Comparison of ENCODE assay signal across 10 cellular contexts in genomic region chr1:234400773-234401172, GRCh38. TPM values are rescaled to one million over a fixed set of nuclear protein-coding genes. Genes with fewer than 3 reads are reported as not detected.
DNase-seq lines count a peak whose midpoint lies in the region; ATAC-seq, FAIRE-seq and TF ChIP-seq lines count a peak whose summit lies in the region.
"Had no signal": no experiment of that assay in that cellular context is flagged by ENCODE, and none has a peak within 500 bp of the region (broad histone marks: within the 10 kb centered on the region; RNA-seq: fewer than 3 reads in every experiment).

No MANE protein-coding gene starts in this region.

- no peak overlapping the region for H3K9ac ChIP-seq in PC-3 (ENCODE audit: low read length)

- BruUV-seq in PC-3 (replicated peaks; lab: Mats Ljungman, UMichigan): no TSS peak

- peak overlapping the region; percentile 91 to 95 for H3K27ac Mint-ChIP-seq in T-cell

- H3K79me2 ChIP-seq in PC-3 (ENCODE audit: low read length): no peaks in the 10 kb centered on the region

- POLR2A ChIA-PET in T-cell (lab: Charles Lee) (no interaction called here), PC-3 (lab: Charles Lee; ENCODE audit: unreplicated experiment) (no interaction called here)

- H2AFZ ChIP-seq in PC-3 (ENCODE audit: low read length): no peak overlapping the region

- H3K4me1 Mint-ChIP-seq in T-cell: peaks cover 57 to 69% (median 68%) of the 10 kb centered on the region in 3 donors

- H3K9me3 ChIP-seq in suprapubic skin (no peaks in the 10 kb centered on the region), PC-3 (ENCODE audit: low read length) (no peaks in the 10 kb centered on the region)

- no peaks in the 10 kb centered on the region for H4K20me1 ChIP-seq in PC-3 (ENCODE audit: low read length)

- intact Hi-C loops in PC-3 (cut with micrococcal nuclease): no loop called here

- H3K4me3 ChIP-seq in GM12865 (ENCODE audit: low read depth, low read length) (peak overlapping the region; percentile 53), suprapubic skin (no peak overlapping the region), PC-3 (ENCODE audit: low read length) (no peak overlapping the region)

- H3F3A ChIP-seq in PC-3 (ENCODE audit: low read length, unreplicated experiment): no peaks in the 10 kb centered on the region

- H3K27ac ChIP-seq in suprapubic skin: no peak overlapping the region
- H3K27ac ChIP-seq in PC-3 (ENCODE audit: low read length): no peak overlapping the region

- CTCF ChIA-PET in T-cell (lab: Charles Lee) (no interaction called here), PC-3 (lab: Charles Lee) (no interaction called here)

- TF ChIP-seq EP300 in suprapubic skin (IDR thresholded peaks at IDR 0.05): no peak

- TF ChIP-seq CTCF in GM12865 (IDR thresholded peaks at IDR 0.05; ENCODE audit: insufficient read depth, low read depth, low read length, missing control alignments) (no peak), suprapubic skin (IDR thresholded peaks at IDR 0.05) (no peak), PC-3 (conservative IDR thresholded peaks at IDR 0.05; ENCODE audit: low read depth, low read length) (no peak)

- H3K36me3 ChIP-seq in suprapubic skin (peaks cover 13% of the 10 kb centered on the region), PC-3 (ENCODE audit: low read depth, low read length) (no peaks in the 10 kb centered on the region)

- FAIRE-seq in frontal cortex (lab: Jason Lieb, UNC): no peak

- no peaks in the 10 kb centered on the region for H3K27me3 Mint-ChIP-seq in T-cell

- H3K4me3 Mint-ChIP-seq in T-cell: peak overlapping the region; percentile 69 to 76 (median 71)

- TF ChIP-seq POLR2A in suprapubic skin (IDR thresholded peaks at IDR 0.05): no peak

- no peaks in the 10 kb centered on the region for H3K9me3 Mint-ChIP-seq in T-cell

- ATAC-seq in GM21619 (IDR thresholded peaks at IDR 0.05; ENCODE audit: unreplicated experiment) (peak; percentile 49), T-cell (replicated peaks in 1 of 4) (peak; percentile 56 to 66 (median 58)), PC-3 (no peak)

- H3K36me3 Mint-ChIP-seq in T-cell: peaks cover 8% of the 10 kb centered on the region

- DNase-seq in GM12865 (ENCODE audit: low read depth) (peak; percentile 51), T-cell (no peak), lung microvascular endothelial cell (ENCODE audit: low read depth in 2 of 2) (peak; percentile 69 to 72), suprapubic skin (ENCODE audit: low spot score in 2 of 2) (no peak), PC-3 (no peak), frontal cortex (ENCODE audit: low spot score in 2 of 2) (no peak), 8988T (no peak)
- DNase-seq: islet precursor cell, NCI-H1092 treated with DMSO at 0.1 percent for 48 hours had no signal

- H3K27me3 ChIP-seq in suprapubic skin (no peaks in the 10 kb centered on the region), PC-3 (ENCODE audit: low read length) (no peaks in the 10 kb centered on the region)

- H3K4me1 ChIP-seq in suprapubic skin (peaks cover 12% of the 10 kb centered on the region), PC-3 (ENCODE audit: insufficient read depth, low read length) (0 out of 2 replicates have a peak, but pooled peaks cover 7% of the 10 kb centered on the region)

- H3K4me2 ChIP-seq in PC-3 (ENCODE audit: low read length): no peak overlapping the region

- no peaks in the 10 kb centered on the region for H3K9me2 ChIP-seq in PC-3 (replicated peaks; ENCODE audit: low read length)

RNA-seq across cellular contexts. Expression of gene COA6, which starts 27.5 kb away (rescaled TPM):
- total RNA-seq in T-cell (10 to 100 TPM in 4 of 5 donors, 1 to 10 TPM in 1; 9.7 to 28.2 (median 21.8) TPM), lung microvascular endothelial cell (14.8 and 18.1 TPM in 2 replicates), suprapubic skin (10 to 100 TPM in 3 of 4 donors, 1 to 10 TPM in 1; 8.6 to 21.4 (median 16.3) TPM), PC-3 (2014; rRNA removed) (28.9 and 43.1 TPM in 2 replicates), frontal cortex (14.3 TPM)

Comparison
In these comparisons a context has a peak if more than half of its experiments do, and no peak if none do; other contexts are left out.
1. DNase-seq: peak in GM12865 (single experiment) and lung microvascular endothelial cell (2 of 2); none in T-cell (0 of 34), suprapubic skin (0 of 2), PC-3 (single experiment), frontal cortex (0 of 2) and 8988T (single experiment).